In genomic region chr1:230062521-230062920, GRCh38 we compare ENCODE assay signal across 26 cellular contexts. TPM values are rescaled to one million over a fixed set of nuclear protein-coding genes. Genes with fewer than 3 reads are reported as not detected.
DNase-seq lines count a peak whose midpoint lies in the region; ATAC-seq, FAIRE-seq and TF ChIP-seq lines count a peak whose summit lies in the region.
"Had no signal": no experiment of that assay in that cellular context is flagged by ENCODE, and none has a peak within 500 bp of the region (broad histone marks: within the 10 kb centered on the region; RNA-seq: fewer than 3 reads in every experiment).

No MANE protein-coding gene starts in this region.

- H3K79me2 ChIP-seq in SK-N-SH (ENCODE audit: insufficient read depth) (peaks cover 1% of the 10 kb centered on the region; the same call in 1 of the 2 replicates), H1 (ENCODE audit: control insufficient read depth in 1 of 2, insufficient read depth in 2 of 2, low read length in 2 of 2) (no peaks in the 10 kb centered on the region)

- TF ChIP-seq RAD21 in SK-N-SH (IDR thresholded peaks at IDR 0.05; ENCODE audit: low read length) (no peak), H1 (IDR thresholded peaks at IDR 0.05 in 1 of 2, conservative IDR thresholded peaks at IDR 0.05 in 1 of 2; ENCODE audit: low read depth in 2 of 2, low read length in 2 of 2) (no peak)

- H3K36me3 Mint-ChIP-seq in WTC11 = peaks cover 12% of the 10 kb centered on the region

- H3K27me3 ChIP-seq in SK-N-SH (ENCODE audit: insufficient read depth) (no peaks in the 10 kb centered on the region), H1 (replicated peaks in 1 of 4; ENCODE audit: control insufficient read depth in 3 of 4, extremely low read depth in 1 of 4, insufficient read depth in 3 of 4, low read length in 3 of 4) (no peaks in the 10 kb centered on the region)
- H3K27me3 ChIP-seq: BLaER1 treated with 17β-estradiol and CSF1 and Interleukin-3, amounts not matched to agents 10 nM and 100 nM had no signal

- H3K23ac ChIP-seq in H1 (ENCODE audit: insufficient read length) = no peak overlapping the region

- H3K27ac Mint-ChIP-seq in WTC11 = no peak overlapping the region
- H3K27ac Mint-ChIP-seq: B cell; CD4-positive, alpha-beta T cell; CD8-positive, alpha-beta T cell had no signal

- H2AFZ ChIP-seq in SK-N-SH (ENCODE audit: low read depth) = no peak overlapping the region
- no peak overlapping the region for H2AFZ ChIP-seq in H1 (ENCODE audit: low read length)

- H2BK120ac ChIP-seq in H1 (replicated peaks; ENCODE audit: low read depth, low read length) = no peak overlapping the region

- peaks cover 0 to 5% of the 10 kb centered on the region in 2 experiments; a peak in 2 of 4 replicates for H3K4me1 ChIP-seq in SK-N-SH (ENCODE audit: control insufficient read depth in 1 of 2, insufficient read depth in 2 of 2, low read depth in 1 of 2, low read length in 1 of 2)
- no peaks in the 10 kb centered on the region for H3K4me1 ChIP-seq in H1 (replicated peaks in 1 of 4; ENCODE audit: control insufficient read depth in 3 of 4, insufficient read depth in 4 of 4, low read length in 3 of 4)

- peaks cover 15% of the 10 kb centered on the region for H3F3A ChIP-seq in SK-N-SH (replicated peaks; ENCODE audit: insufficient read depth)

- TF ChIP-seq CTCF in SK-N-SH (IDR thresholded peaks at IDR 0.05) (no peak), WTC11 (IDR thresholded peaks at IDR 0.05) (no peak), H1 (IDR thresholded peaks at IDR 0.05; ENCODE audit: control extremely low read depth in 1 of 3, insufficient read depth in 1 of 3, low read depth in 1 of 3, low read length in 3 of 3) (no peak)

- H3K4me3 Mint-ChIP-seq in WTC11 = no peak overlapping the region
- H3K4me3 Mint-ChIP-seq: B cell; CD4-positive, alpha-beta T cell; CD8-positive, alpha-beta T cell had no signal

- no peak overlapping the region for H3K56ac ChIP-seq in H1 (replicated peaks; ENCODE audit: insufficient read length, low read depth, low read length)

- no peak overlapping the region for H4K5ac ChIP-seq in H1 (ENCODE audit: insufficient read length, low read depth, low read length)

- H3K4ac ChIP-seq in H1 (replicated peaks; ENCODE audit: insufficient read length, low read depth, low read length) = no peak overlapping the region

- no peak overlapping the region for H2BK15ac ChIP-seq in H1 (ENCODE audit: low read length)

- no peak overlapping the region for H4K91ac ChIP-seq in H1 (replicated peaks; ENCODE audit: insufficient read length, low read length)

- TF ChIP-seq EP300 in SK-N-SH (IDR thresholded peaks at IDR 0.05; ENCODE audit: borderline replicate concordance in 1 of 2, low read depth in 1 of 2, low read length in 1 of 2) = no peak
- no peak for TF ChIP-seq EP300 in H1 (IDR thresholded peaks at IDR 0.05; ENCODE audit: borderline replicate concordance in 1 of 2, low read depth in 2 of 2, low read length in 2 of 2)

- H3K4me1 Mint-ChIP-seq in WTC11 = peaks cover 12% of the 10 kb centered on the region

- H3K14ac ChIP-seq in H1 (ENCODE audit: insufficient read length) = no peak overlapping the region

- WGBS in SK-N-SH (ENCODE audit: low lambda C conversion rate) = 62% methylated on average over 4 of the region's 4 CpGs
- WGBS in H1 (ENCODE audit: extremely low coverage in 1 of 2, insufficient coverage in 1 of 2, insufficient read length in 1 of 2, insufficient replicate concordance in 2 of 2, low coverage in 1 of 2, low lambda C conversion rate in 2 of 2, missing lambda C conversion rate in 1 of 2), 2 experiments = 65% methylated on average over 4 of the region's 4 CpGs; no CpG with 5 or more reads in 1 of the 2 experiments

- TF ChIP-seq POLR2A in H1 (IDR thresholded peaks at IDR 0.05; ENCODE audit: control extremely low read depth in 1 of 2, low read depth in 2 of 2, low read length in 2 of 2) = no peak

- no peak overlapping the region for H3K9ac ChIP-seq in SK-N-SH
- no peak overlapping the region for H3K9ac ChIP-seq in H1 (replicated peaks in 1 of 4; ENCODE audit: extremely low read depth in 1 of 4, low read depth in 3 of 4, low read length in 3 of 4)
- H3K9ac ChIP-seq: BLaER1 treated with 17β-estradiol and CSF1 and Interleukin-3, amounts not matched to agents 10 nM and 100 nM had no signal

- H4K20me1 ChIP-seq in SK-N-SH (ENCODE audit: insufficient read depth) = no peaks in the 10 kb centered on the region
- H4K20me1 ChIP-seq in H1 (replicated peaks in 1 of 2; ENCODE audit: control insufficient read depth in 1 of 2, insufficient read depth in 2 of 2, low read length in 2 of 2) = no peaks in the 10 kb centered on the region

- no peak for FAIRE-seq in H1 (lab: Jason Lieb, UNC)
- FAIRE-seq: A549, GM12878, GM12892, GM18507 had no signal

- H3K27ac ChIP-seq in SK-N-SH (ENCODE audit: low read depth in 2 of 2, low read length in 1 of 2) (no peak overlapping the region), H1 (ENCODE audit: low read depth, low read length) (no peak overlapping the region)
- H3K27ac ChIP-seq: 22Rv1; A549; BLaER1 treated with 17β-estradiol and CSF1 and Interleukin-3, amounts not matched to agents 10 nM and 100 nM; C4-2B had no signal

- DNase-seq in SK-N-SH (no peak), WTC11 (ENCODE audit: low spot score) (no peak), H1 (ENCODE audit: low read depth in 1 of 2, low spot score in 2 of 2) (no peak), LoVo (ENCODE audit: low spot score) (no peak), NCI-H69 (lab: John Stamatoyannopoulos, UW) (no peak)
- DNase-seq: AML-193; Caco-2; Calu3; CD4-positive, alpha-beta T cell; CD8-positive, alpha-beta T cell; DMS 273 treated with DMSO at 0.1 percent for 48 hours; DMS153; DMS53; DMS79; DND-41; EL; GDM1 had no signal

- no peaks in the 10 kb centered on the region for H3K79me1 ChIP-seq in H1 (ENCODE audit: low read depth, low read length)

- H3K4me2 ChIP-seq in SK-N-SH (no peak overlapping the region), H1 (ENCODE audit: insufficient read depth in 1 of 2, low read depth in 2 of 2, low read length in 2 of 2) (no peak overlapping the region)
- H3K4me2 ChIP-seq: A549; BLaER1 treated with 17β-estradiol and CSF1 and Interleukin-3, amounts not matched to agents 10 nM and 100 nM had no signal

- POLR2A ChIA-PET in SK-N-SH (lab: Yijun Ruan, JAX) (no interaction called here), WTC11 (lab: Charles Lee) (no interaction called here), H1 (lab: Charles Lee; ENCODE audit: partially characterized antibody) (no interaction called here)

- H3K4me3 ChIP-seq in SK-N-SH (ENCODE audit: low read depth in 2 of 2, low read length in 1 of 2) = no peak overlapping the region
- no peak overlapping the region for H3K4me3 ChIP-seq in H1 (ENCODE audit: extremely low read depth in 1 of 4, insufficient read depth in 2 of 4, low read depth in 3 of 4, low read length in 4 of 4)
- H3K4me3 ChIP-seq: A549; BLaER1 treated with 17β-estradiol and CSF1 and Interleukin-3, amounts not matched to agents 10 nM and 100 nM; GM12878 had no signal

- peaks cover 4% of the 10 kb centered on the region; the same call in 1 of the 2 replicates for H3K9me3 ChIP-seq in SK-N-SH
- H3K9me3 ChIP-seq in H1 (ENCODE audit: insufficient read depth in 2 of 2, low read depth in 1 of 2, low read length in 1 of 2) = peaks cover 0 to 4% of the 10 kb centered on the region in 2 experiments; a peak in 1 of 4 replicates

- CTCF ChIA-PET in SK-N-SH (lab: Yijun Ruan, JAX) = no interaction called here
- CTCF ChIA-PET in WTC11 (lab: Charles Lee) = no interaction called here
- CTCF ChIA-PET in H1 (lab: Charles Lee; ENCODE audit: partially characterized antibody) = no interaction called here

- H2AK5ac ChIP-seq in H1 (ENCODE audit: low read depth, low read length) = no peak overlapping the region

- no peak overlapping the region for H4K8ac ChIP-seq in H1 (ENCODE audit: extremely low read depth, insufficient read depth, low read length)

- H3K27me3 Mint-ChIP-seq in WTC11 (ENCODE audit: low read depth) = no peaks in the 10 kb centered on the region; the same call in 1 of the 2 replicates
- H3K27me3 Mint-ChIP-seq: CD4-positive, alpha-beta T cell had no signal

- peaks cover 27% of the 10 kb centered on the region for H3K9me3 Mint-ChIP-seq in WTC11
- H3K9me3 Mint-ChIP-seq: CD8-positive, alpha-beta T cell had no signal

- no peak overlapping the region for H2BK5ac ChIP-seq in H1 (ENCODE audit: low read depth, low read length)

- ATAC-seq in SK-N-SH treated with all-trans-retinoic acid at 6 μM for 48 hours (no peak), WTC11 (no peak)
- ATAC-seq: A549; CD8-positive, alpha-beta T cell; GM12878 had no signal

- no peak overlapping the region for H2BK20ac ChIP-seq in H1 (ENCODE audit: low read length)

- peaks cover under 1% of the 10 kb centered on the region; the same call in 1 of the 2 replicates for H3K23me2 ChIP-seq in H1 (ENCODE audit: low read depth, low read length)

- no peak overlapping the region for H3K18ac ChIP-seq in H1 (ENCODE audit: extremely low read depth, low read length)

- H3K36me3 ChIP-seq in SK-N-SH (replicated peaks in 1 of 2; ENCODE audit: control insufficient read depth in 1 of 2, insufficient read depth in 2 of 2, low read length in 1 of 2) (no peaks in the 10 kb centered on the region), H1 (ENCODE audit: control insufficient read depth in 2 of 4, insufficient read depth in 4 of 4, low read length in 3 of 4) (no peaks in the 10 kb centered on the region)
- H3K36me3 ChIP-seq: BLaER1 treated with 17β-estradiol and CSF1 and Interleukin-3, amounts not matched to agents 10 nM and 100 nM had no signal

- H3K9me2 ChIP-seq in SK-N-SH = no peaks in the 10 kb centered on the region

- no peak overlapping the region for H2BK12ac ChIP-seq in H1 (ENCODE audit: low read depth, low read length)

TF ChIP-seq in SK-N-SH treated with all-trans-retinoic acid at 6 μM for 48 hours, 23 proteins besides CTCF, POLR2A, EP300 and RAD21 (continues in another document):
- TF ChIP-seq ARNTL (CRISPR knock-in tag; IDR thresholded peaks at IDR 0.05; ENCODE audit: borderline replicate concordance, low read depth) = no peak

TF ChIP-seq in H1, 55 proteins besides CTCF, POLR2A, EP300 and RAD21:
- peak; percentile 55; the same call in 1 of the 2 replicates for TF ChIP-seq KDM1A (IDR thresholded peaks at IDR 0.05; ENCODE audit: borderline replicate concordance, low read length)
- no peak for TF ChIP-seq SP1 (IDR thresholded peaks at IDR 0.05; ENCODE audit: low read depth, low read length)

RNA-seq across cellular contexts. Expression of gene GALNT2, which starts 4.5 kb away (rescaled TPM):
- polyA plus RNA-seq in SK-N-SH (2012; rRNA removed) (99.8 and 118 TPM in 2 replicates), H1 (2011; rRNA removed) (34.5 and 47.8 TPM in 2 replicates)
- polyA plus RNA-seq in SK-N-SH (2012; cell fraction: cytosol; rRNA removed) = 81.8 and 111 TPM in 2 replicates
- polyA plus RNA-seq in SK-N-SH (2012; cell fraction: nucleus; rRNA removed) = 93.4 and 117 TPM in 2 replicates
- 74.8 to 84.6 TPM (median 81.9 TPM) in 3 replicates for total RNA-seq in WTC11 (2021)
- total RNA-seq in H1 (2021; fragmentation: NEBNext Ultra II Directional; extraction: Animal tissue kit (Norgen Biotek cat#: 25700)) = 75.3 and 83.7 TPM in 2 replicates
- 40.8 TPM for polyA plus RNA-seq in H1 (2011; cell fraction: cytosol; rRNA removed)
- polyA plus RNA-seq in H1 (2011; cell fraction: nucleus; rRNA removed) = 65.6 TPM
- 51.1 to 58.7 TPM (median 53.7 TPM) in 4 replicates for polyA plus RNA-seq in H1 (2012, experiment 1 of 2)
- polyA plus RNA-seq in H1 (2012, experiment 2 of 2) = 35.2 TPM
- 90.5 TPM for polyA plus RNA-seq in H1 (2013, experiment 1 of 2)
- polyA plus RNA-seq in H1 (2013, experiment 2 of 2) = 94.8 TPM
- 34.8 and 35.8 TPM in 2 replicates for polyA minus RNA-seq in H1 (2011; rRNA and poly(A)+ RNA removed)
- 32.2 TPM for polyA minus RNA-seq in H1 (2011; cell fraction: cytosol; rRNA and poly(A)+ RNA removed)
- 36.7 TPM for polyA minus RNA-seq in H1 (2011; cell fraction: nucleus; rRNA and poly(A)+ RNA removed)
